ENCODE assay signal across 8 cellular contexts in genomic region chr20:31570735-31571617, GRCh38. TPM values are rescaled to one million over a fixed set of nuclear protein-coding genes. Genes with fewer than 3 reads are reported as not detected.
DNase-seq lines count a peak whose midpoint lies in the region; ATAC-seq and TF ChIP-seq lines count a peak whose summit lies in the region.

No MANE protein-coding gene starts in this region.

- no peak for ATAC-seq in effector memory CD8-positive, alpha-beta T cell (replicated peaks)
- ATAC-seq in GM18519 (IDR thresholded peaks at IDR 0.05; ENCODE audit: low FRiP score, unreplicated experiment) (no peak), GM19397 (IDR thresholded peaks at IDR 0.05; ENCODE audit: unreplicated experiment) (no peak)

- no peak for DNase-seq in CD14-positive monocyte (ENCODE audit: low spot score)
- peak; percentile 72 for DNase-seq in LHCN-M2 (ENCODE audit: low read depth)
- DNase-seq in effector memory CD8-positive, alpha-beta T cell = no peak
- DNase-seq in NCI-H524 (lab: John Stamatoyannopoulos, UW) = no peak
- DNase-seq in NCI-H1436 (lab: John Stamatoyannopoulos, UW) = no peak

- no peaks in the 10 kb centered on the region for H3K9me3 ChIP-seq in neutrophil

- peaks cover 53% of the 10 kb centered on the region for H3K36me3 ChIP-seq in neutrophil

- intact Hi-C loops in CD14-positive monocyte (cut with micrococcal nuclease) = no loop called here

- peaks cover 18 to 22% of the 10 kb centered on the region in 2 experiments for H3K4me1 ChIP-seq in neutrophil (ENCODE audit: control insufficient read depth in 1 of 2, insufficient read depth in 1 of 2, low read depth in 1 of 2, low read length in 1 of 2)

- H3K9me3 Mint-ChIP-seq in CD14-positive monocyte = no peaks in the 10 kb centered on the region
- no peaks in the 10 kb centered on the region for H3K9me3 Mint-ChIP-seq in effector memory CD8-positive, alpha-beta T cell

- no peak overlapping the region for H3K4me3 Mint-ChIP-seq in CD14-positive monocyte
- peak overlapping the region; percentile 91 to 92 for H3K4me3 Mint-ChIP-seq in effector memory CD8-positive, alpha-beta T cell

- H3K27ac Mint-ChIP-seq in CD14-positive monocyte = peak overlapping the region in 5 of 7 donors; percentile 35 to 95 (median 46)
- peak overlapping the region in 1 of 2 donors; percentile 84 for H3K27ac Mint-ChIP-seq in effector memory CD8-positive, alpha-beta T cell

- H3K27me3 ChIP-seq in neutrophil = no peaks in the 10 kb centered on the region

- peaks cover 38 to 43% of the 10 kb centered on the region in 2 donors for H3K36me3 Mint-ChIP-seq in CD14-positive monocyte
- peaks cover 30% of the 10 kb centered on the region for H3K36me3 Mint-ChIP-seq in effector memory CD8-positive, alpha-beta T cell (ENCODE audit: insufficient read depth)

- H3K27me3 Mint-ChIP-seq in CD14-positive monocyte (ENCODE audit: low read depth in 3 of 3) = no peaks in the 10 kb centered on the region
- H3K27me3 Mint-ChIP-seq in effector memory CD8-positive, alpha-beta T cell = no peaks in the 10 kb centered on the region

- no peak overlapping the region for H3K4me3 ChIP-seq in neutrophil (ENCODE audit: low read depth in 1 of 2, low read length in 1 of 2)

- TF ChIP-seq CTCF in CD14-positive monocyte (IDR thresholded peaks at IDR 0.05) = no peak
- no peak for TF ChIP-seq CTCF in neutrophil (IDR thresholded peaks at IDR 0.05)

- peaks cover 36% of the 10 kb centered on the region for H3K4me1 Mint-ChIP-seq in CD14-positive monocyte
- H3K4me1 Mint-ChIP-seq in effector memory CD8-positive, alpha-beta T cell (ENCODE audit: low read depth in 2 of 2) = peaks cover 30 to 34% of the 10 kb centered on the region in 2 donors

- H3K27ac ChIP-seq in neutrophil = peak overlapping the region; percentile 38

RNA-seq across cellular contexts. Expression of gene ID1, which starts 34.1 kb away (rescaled TPM):
- 10 to 100 TPM in 1 of 2 donors, 1 to 10 TPM in 1; 3.9 to 12.5 TPM for polyA plus RNA-seq in CD14-positive monocyte
- 775 and 1,134 TPM in 2 replicates for total RNA-seq in LHCN-M2 (2014; rRNA removed)
- polyA plus RNA-seq in LHCN-M2 (2012) = 274 TPM

RNA-seq across cellular contexts. Expression of gene HM13, which starts 56.7 kb away (rescaled TPM):
- polyA plus RNA-seq in CD14-positive monocyte = 100 to 1,000 TPM; 320 to 329 TPM
- 66.4 and 105 TPM in 2 replicates for total RNA-seq in LHCN-M2 (2014; rRNA removed)
- polyA plus RNA-seq in LHCN-M2 (2012) = 192 TPM

Comparison
In these comparisons a context has a peak if more than half of its experiments do, and no peak if none do; other contexts are left out.
1. H3K4me3 Mint-ChIP-seq: peak in effector memory CD8-positive, alpha-beta T cell (2 of 2); none in CD14-positive monocyte (0 of 2).